In the genomic region with DNA sequence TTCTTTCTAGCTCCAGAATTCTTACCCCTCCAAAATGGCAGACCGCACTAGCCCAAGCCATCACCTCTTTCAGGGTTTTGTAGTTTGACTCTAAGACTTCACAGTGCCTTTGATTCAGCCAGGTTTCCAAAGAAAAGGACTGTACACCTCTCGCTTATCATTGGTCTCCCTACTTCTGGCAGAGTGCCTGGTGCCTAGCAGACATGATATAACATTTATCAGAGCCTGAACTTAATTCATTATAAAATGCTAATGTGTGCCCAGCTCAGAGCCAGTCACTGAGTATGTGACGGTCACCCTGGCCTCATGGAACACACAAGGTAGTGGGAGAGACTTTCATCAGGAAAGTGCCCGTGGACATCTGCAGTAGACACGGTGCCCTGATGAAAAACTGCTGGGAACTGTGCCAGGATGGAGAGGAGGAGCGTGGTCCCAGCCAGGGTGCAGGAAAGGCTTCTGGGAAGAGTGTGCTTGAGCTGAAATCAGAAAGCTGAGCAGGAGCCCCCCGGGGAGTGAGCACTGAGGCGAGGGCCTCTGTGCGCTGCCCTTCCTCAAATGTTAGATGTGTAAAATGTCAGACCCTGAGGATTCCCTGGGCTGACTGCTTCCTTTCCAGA, we compare ENCODE assay signal across 22 cellular contexts. TPM values are rescaled to one million over a fixed set of nuclear protein-coding genes. Genes with fewer than 3 reads are reported as not detected.
DNase-seq lines count a peak whose midpoint lies in the region; ATAC-seq and TF ChIP-seq lines count a peak whose summit lies in the region.
"Had no signal": no experiment of that assay in that cellular context is flagged by ENCODE, and none has a peak within 500 bp of the region (broad histone marks: within the 10 kb centered on the region; RNA-seq: fewer than 3 reads in every experiment).

No MANE protein-coding gene starts in this region.

- in situ Hi-C loops in mammary epithelial cell (cut with MboI; ENCODE audit: low sequenced_read_pairs in 2 of 2): loop anchor here (5.0 to 25.0 kb wide), 5 partner anchors 102 to 392 kb away; no protein-coding TSS in a partner anchor

- no peak overlapping the region for H3K9ac ChIP-seq in mammary epithelial cell (ENCODE audit: insufficient read depth, low read length)
- H3K9ac ChIP-seq: GM23248 had no signal

- H3K27me3 ChIP-seq in heart right ventricle (no peaks in the 10 kb centered on the region), thyroid gland (no peaks in the 10 kb centered on the region), mammary epithelial cell (ENCODE audit: insufficient read depth, low read length) (no peaks in the 10 kb centered on the region)
- H3K27me3 ChIP-seq: MG63, upper lobe of right lung had no signal

- H3K4me1 ChIP-seq in heart right ventricle (peaks cover 0 to 13% (median 4%) of the 10 kb centered on the region in 9 donors), thyroid gland (no peaks in the 10 kb centered on the region), mammary epithelial cell (ENCODE audit: insufficient read depth, low read length) (peaks cover 13% of the 10 kb centered on the region)
- H3K4me1 ChIP-seq: Caco-2, upper lobe of right lung had no signal

- intact Hi-C loops in left ventricle myocardium superior (cut with micrococcal nuclease) (no loop called here), heart right ventricle (cut with DNase I) (loop anchor here in 6 of 10 donors (5.0 to 10.0 kb wide), 6 partner anchors 102 to 244 kb away; a partner anchor contains a TSS), thyroid gland (cut with DNase I) (loop anchor here (10.0 kb wide), 1 partner anchor 142 kb away; a partner anchor contains a TSS), mammary epithelial cell (cut with micrococcal nuclease) (no loop called here)

- TF ChIP-seq POLR2A in thyroid gland (IDR thresholded peaks at IDR 0.05): no peak

- dilution Hi-C loops in mammary epithelial cell (cut with HindIII; ENCODE audit: low sequenced_read_pairs): loop anchor here (25.0 kb wide), 1 partner anchor 359 kb away; no protein-coding TSS in a partner anchor

- H3K36me3 Mint-ChIP-seq in brain: peaks cover 26% of the 10 kb centered on the region

- no peak overlapping the region for H3K4me3 ChIP-seq in heart right ventricle
- H3K4me3 ChIP-seq in thyroid gland (replicated peaks in 1 of 3): no peak overlapping the region
- no peak overlapping the region for H3K4me3 ChIP-seq in mammary epithelial cell (replicated peaks in 1 of 3; ENCODE audit: insufficient read depth in 1 of 3, low read depth in 2 of 3, low read length in 3 of 3)
- H3K4me3 ChIP-seq: GM23248, lung, MG63, smooth muscle cell, upper lobe of right lung had no signal

- CTCF ChIA-PET in mammary epithelial cell (lab: Charles Lee; ENCODE audit: low non-redundant PET): no interaction called here

- peak; percentile 11 for ATAC-seq in left ventricle myocardium superior
- no peak for ATAC-seq in heart right ventricle
- ATAC-seq: activated CD4-positive, CD25-positive, alpha-beta regulatory T cell treated with anti-CD3 and anti-CD28 coated beads, Interleukin-2, amount 50 U/mL, for 24 hours; activated CD8-positive, alpha-beta memory T cell treated with anti-CD3 and anti-CD28 coated beads, Interleukin-2, amount 10 ng/mL, durations not matched to agents 7 days and 5 days; upper lobe of right lung had no signal

- H3K4me2 ChIP-seq in mammary epithelial cell (ENCODE audit: insufficient read depth, low read depth, low read length): no peak overlapping the region
- H3K4me2 ChIP-seq: smooth muscle cell had no signal

- H3K27me3 Mint-ChIP-seq in brain: no peaks in the 10 kb centered on the region
- H3K27me3 Mint-ChIP-seq: activated CD8-positive, alpha-beta memory T cell treated with anti-CD3 and anti-CD28 coated beads, Interleukin-2, amount 10 ng/mL, durations not matched to agents 7 days and 5 days had no signal

- BruUV-seq in mammary epithelial cell (replicated peaks; lab: Mats Ljungman, UMichigan): no TSS peak

- peaks cover 23% of the 10 kb centered on the region for H3K4me1 Mint-ChIP-seq in brain

- H3K79me2 ChIP-seq in mammary epithelial cell (ENCODE audit: insufficient read depth, low read length): no peaks in the 10 kb centered on the region

- H3K27ac ChIP-seq in heart right ventricle (no peak overlapping the region), thyroid gland (peak overlapping the region in 2 of 3 donors; percentile 10 to 47), mammary epithelial cell (ENCODE audit: insufficient read depth, low read depth, low read length) (no peak overlapping the region)
- H3K27ac ChIP-seq: GM23248, upper lobe of right lung had no signal

- H3K36me3 ChIP-seq in heart right ventricle: peaks cover 0 to 88% (median 0%) of the 10 kb centered on the region in 9 donors
- H3K36me3 ChIP-seq in thyroid gland: peaks cover 11% of the 10 kb centered on the region in 2 donors
- H3K36me3 ChIP-seq in mammary epithelial cell (ENCODE audit: insufficient read depth, low read length): no peaks in the 10 kb centered on the region
- H3K36me3 ChIP-seq: MG63 had no signal

- no peak overlapping the region for H3K4me3 Mint-ChIP-seq in brain
- H3K4me3 Mint-ChIP-seq: activated CD8-positive, alpha-beta memory T cell treated with anti-CD3 and anti-CD28 coated beads, Interleukin-2, amount 10 ng/mL, durations not matched to agents 7 days and 5 days had no signal

- no peak for TF ChIP-seq CTCF in heart right ventricle (IDR thresholded peaks at IDR 0.05)
- no peak for TF ChIP-seq CTCF in brain (conservative IDR thresholded peaks at IDR 0.05)
- no peak for TF ChIP-seq CTCF in thyroid gland (IDR thresholded peaks at IDR 0.05)
- TF ChIP-seq CTCF in mammary epithelial cell (conservative IDR thresholded peaks at IDR 0.05 in 1 of 2, IDR thresholded peaks at IDR 0.05 in 1 of 2; ENCODE audit: extremely low read depth in 1 of 2, insufficient read depth in 1 of 2, low read depth in 1 of 2, low read length in 2 of 2): no peak

- H2AFZ ChIP-seq in mammary epithelial cell (ENCODE audit: low read depth, low read length): no peak overlapping the region
- H2AFZ ChIP-seq: GM23248 had no signal

- H3K9me3 Mint-ChIP-seq in brain: no peaks in the 10 kb centered on the region

- H4K20me1 ChIP-seq in mammary epithelial cell (ENCODE audit: insufficient read depth, low read length): no peaks in the 10 kb centered on the region

- H3K27ac Mint-ChIP-seq in brain: peak overlapping the region in 4 of 5 experiments; percentile 8 to 86 (median 50)
- H3K27ac Mint-ChIP-seq: activated CD8-positive, alpha-beta memory T cell treated with anti-CD3 and anti-CD28 coated beads, Interleukin-2, amount 10 ng/mL, durations not matched to agents 7 days and 5 days had no signal

- 44 to 51% methylated on average over 9 of the region's 9 CpGs for whole genome bisulfite sequencing in heart right ventricle, 2 donors
- WGBS in thyroid gland, 2 donors: 58 to 73% methylated on average over 9 of the region's 9 CpGs
- 68% methylated on average over 6 of the region's 9 CpGs for WGBS in mammary epithelial cell (ENCODE audit: low coverage, missing lambda C conversion rate)

- no peaks in the 10 kb centered on the region for H3K9me3 ChIP-seq in heart right ventricle
- H3K9me3 ChIP-seq in thyroid gland: no peaks in the 10 kb centered on the region
- H3K9me3 ChIP-seq in mammary epithelial cell (replicated peaks; ENCODE audit: insufficient read depth, low read length): no peaks in the 10 kb centered on the region
- H3K9me3 ChIP-seq: Caco-2, MG63, upper lobe of right lung had no signal

- no peak for DNase-seq in left ventricle myocardium superior
- no peak for DNase-seq in heart right ventricle
- DNase-seq in NCI-H1092 treated with DMSO at 0.1 percent for 48 hours (lab: John Stamatoyannopoulos, UW): peak; percentile 53
- peak; percentile 46 for DNase-seq in thyroid gland
- no peak for DNase-seq in effector CD4-positive, alpha-beta T cell
- DNase-seq in KG1 (lab: John Stamatoyannopoulos, UW): no peak
- no peak for DNase-seq in mammary epithelial cell
- DNase-seq: activated CD8-positive, alpha-beta memory T cell treated with anti-CD3 and anti-CD28 coated beads, Interleukin-2, amount 10 ng/mL, durations not matched to agents 7 days and 5 days; activated effector memory CD4-positive, alpha-beta T cell treated with Interleukin-2 at 50 U/mL for 16 hours; Caco-2; foreskin melanocyte; GM23248; MG63; NCI-H187 treated with DMSO at 0.1 percent for 48 hours; NCI-H510A; RPMI8226; stimulated activated CD4-positive, alpha-beta T cell treated with anti-CD3 and anti-CD28 coated beads, Interleukin-4, amount 100 ng/mL, for 24 hours; upper lobe of right lung had no signal

RNA-seq across cellular contexts. Expression of a gene that starts 34.3 kb away (rescaled TPM):
- total RNA-seq in left ventricle myocardium superior: 16.9 TPM
- total RNA-seq in heart right ventricle: 10 to 100 TPM in 9 of 10 donors, 1 to 10 TPM in 1; 7.5 to 79.1 (median 16.2) TPM
- 10 to 100 TPM; 18.8 to 30.2 TPM for polyA plus RNA-seq in heart right ventricle
- 17.5 TPM for polyA plus RNA-seq in brain (ENCODE audit: insufficient read depth, low read depth, low replicate concordance)
- total RNA-seq in thyroid gland: 10 to 100 TPM in 3 of 4 donors, 1 to 10 TPM in 1; 8.9 to 36.4 (median 18.0) TPM
- under 1 TPM; 0.17 to 0.47 TPM for total RNA-seq in mammary epithelial cell
- 0.75 TPM for polyA plus RNA-seq in mammary epithelial cell
- not detected for polyA minus RNA-seq in mammary epithelial cell

Comparison
In these comparisons a context has a peak if more than half of its experiments do, and no peak if none do; other contexts are left out.
1. intact Hi-C loops: an anchor here in heart right ventricle (5.0 to 10.0 kb wide) and thyroid gland (10.0 kb wide); none called in left ventricle myocardium superior and mammary epithelial cell.
2. DNase-seq: peak in NCI-H1092 treated with DMSO at 0.1 percent for 48 hours (single experiment) and thyroid gland (2 of 2); none in left ventricle myocardium superior (single experiment), heart right ventricle (0 of 2), effector CD4-positive, alpha-beta T cell (single experiment), KG1 (single experiment) and mammary epithelial cell (single experiment).
3. H3K27ac ChIP-seq: peak in thyroid gland (2 of 3); none in heart right ventricle (0 of 10) and mammary epithelial cell (single experiment).
4. RNA of a gene that starts 34.3 kb away (total RNA-seq): 8.9 to 36.4 TPM in thyroid gland, 16.9 TPM in left ventricle myocardium superior (single experiment) and 7.5 to 79.1 TPM in heart right ventricle; 0.17 to 0.47 TPM in mammary epithelial cell; every median in the first group is over 4 times any median in the second.